In the genomic region with DNA sequence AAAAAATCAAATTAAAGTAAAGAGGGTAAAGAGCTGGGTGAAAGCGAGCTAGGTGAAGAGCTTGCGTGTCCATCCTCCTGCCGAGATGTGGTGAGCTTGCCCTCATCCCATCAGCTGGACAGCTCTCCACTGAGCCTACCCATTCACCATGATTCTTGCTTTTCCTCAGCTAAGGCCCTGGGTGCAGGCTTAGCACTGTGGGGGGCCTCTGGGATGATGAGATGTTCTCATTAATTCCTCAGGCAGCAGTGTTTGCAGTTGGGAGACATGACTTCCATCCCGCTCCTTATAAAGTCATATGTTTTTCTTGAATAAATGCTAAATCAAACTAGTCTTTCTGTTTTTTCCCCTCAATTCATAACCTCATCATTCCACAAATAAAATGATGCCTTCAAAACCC, we compare ENCODE assay signal across 24 cellular contexts.
"Had no signal": no experiment of that assay in that cellular context is flagged by ENCODE, and none has a peak within 500 bp of the region (broad histone marks: within the 10 kb centered on the region; RNA-seq: fewer than 3 reads in every experiment).

No MANE protein-coding gene starts in this region.

- DNase-seq: foreskin fibroblast; gastrocnemius medialis; head of caudate nucleus; mucosa of descending colon; naive B cell; stimulated activated CD4-positive, alpha-beta T cell treated with anti-CD3 and anti-CD28 coated beads, Interleukin-12 subunit alpha, Interleukin-12 subunit beta, amount 100 ng/mL, for 4 hours; stimulated activated CD4-positive, alpha-beta T cell treated with anti-CD3 and anti-CD28 coated beads, Interleukin-1b, Interleukin-23, amount 100 ng/mL, for 48 hours; stimulated activated CD4-positive, alpha-beta T cell treated with anti-CD3 and anti-CD28 coated beads, Interleukin-4, amount 100 ng/mL, for 1 hour; stimulated activated CD8-positive, alpha-beta memory T cell treated with anti-CD3 and anti-CD28 coated beads, Interleukin-4, amount 100 ng/mL, for 48 hours; stimulated activated naive CD4-positive, alpha-beta T cell; stimulated activated naive CD8-positive, alpha-beta T cell treated with anti-CD3 and anti-CD28 coated beads, Interleukin-15, amount 100 ng/mL, for 72 hours; thyroid gland; upper lobe of left lung had no signal

- H3K4me1 ChIP-seq: gastrocnemius medialis, parathyroid adenoma, prostate gland had no signal

- H3K79me2 ChIP-seq: parathyroid adenoma had no signal

- H3K9ac ChIP-seq: parathyroid adenoma had no signal

- H3K4me2 ChIP-seq: smooth muscle cell had no signal

- ATAC-seq: esophagus mucosa; gastrocnemius medialis; natural killer cell treated with Interleukin-12 subunit alpha and Interleukin-12 subunit beta and Interleukin-15 and Interleukin-18, amount 100 ng/mL, for 72 hours; sciatic nerve; stimulated activated naive CD8-positive, alpha-beta T cell treated with anti-CD3 and anti-CD28 coated beads, Interleukin-15, amount 100 ng/mL, for 72 hours had no signal

- H2AFZ ChIP-seq: parathyroid adenoma had no signal

- H3K36me3 ChIP-seq: gastrocnemius medialis, neutrophil, prostate gland, right atrium auricular region, thyroid gland, upper lobe of left lung had no signal

- H3K27me3 ChIP-seq: gastrocnemius medialis, neutrophil, right atrium auricular region, thyroid gland, upper lobe of left lung had no signal

- H3K9me3 ChIP-seq: gastrocnemius medialis, mucosa of descending colon, neutrophil, prostate gland, right atrium auricular region, thyroid gland, upper lobe of left lung had no signal

- H3K4me3 ChIP-seq: coronary artery, gastrocnemius medialis, lung, mucosa of descending colon, prostate gland, right atrium auricular region, smooth muscle cell, thyroid gland, upper lobe of left lung had no signal

- H3K27ac ChIP-seq: coronary artery, epithelial cell of prostate, gastrocnemius medialis, neutrophil, parathyroid adenoma, prostate gland, right atrium auricular region, thyroid gland, upper lobe of left lung had no signal
